29 cellular contexts compared by ENCODE assay signal in genomic region chr10:6532321-6532720, GRCh38. TPM values are rescaled to one million over a fixed set of nuclear protein-coding genes. Genes with fewer than 3 reads are reported as not detected.
DNase-seq lines count a peak whose midpoint lies in the region; ATAC-seq and TF ChIP-seq lines count a peak whose summit lies in the region.
"Had no signal": no experiment of that assay in that cellular context is flagged by ENCODE, and none has a peak within 500 bp of the region (broad histone marks: within the 10 kb centered on the region; RNA-seq: fewer than 3 reads in every experiment).

No MANE protein-coding gene starts in this region.

- H3K27ac Mint-ChIP-seq in activated CD4-positive, alpha-beta T cell treated with anti-CD3 and anti-CD28 coated beads, Interleukin-2, amount 10 ng/mL, durations not matched to agents 7 days and 5 days, result peak overlapping the region; percentile 97
- H3K27ac Mint-ChIP-seq in CD4-positive, alpha-beta T cell, result peak overlapping the region; percentile 95
- peak overlapping the region; percentile 99 for H3K27ac Mint-ChIP-seq in activated CD4-positive, alpha-beta memory T cell treated with anti-CD3 and anti-CD28 coated beads, Interleukin-2, amount 10 ng/mL, durations not matched to agents 7 days and 5 days
- peak overlapping the region; percentile 87 to 96 for H3K27ac Mint-ChIP-seq in effector memory CD8-positive, alpha-beta T cell
- H3K27ac Mint-ChIP-seq: nephron had no signal

- peaks cover 75% of the 10 kb centered on the region for H3K36me3 Mint-ChIP-seq in activated CD4-positive, alpha-beta T cell treated with anti-CD3 and anti-CD28 coated beads, Interleukin-2, amount 10 ng/mL, durations not matched to agents 7 days and 5 days (ENCODE audit: low read depth)
- peaks cover 40% of the 10 kb centered on the region for H3K36me3 Mint-ChIP-seq in CD4-positive, alpha-beta T cell (ENCODE audit: low read depth)
- H3K36me3 Mint-ChIP-seq in activated CD4-positive, alpha-beta memory T cell treated with anti-CD3 and anti-CD28 coated beads, Interleukin-2, amount 10 ng/mL, durations not matched to agents 7 days and 5 days (ENCODE audit: low read depth), result peaks cover 65% of the 10 kb centered on the region
- peaks cover 22% of the 10 kb centered on the region for H3K36me3 Mint-ChIP-seq in effector memory CD8-positive, alpha-beta T cell (ENCODE audit: insufficient read depth)

- H3K4me3 ChIP-seq in breast epithelium, result no peak overlapping the region
- H3K4me3 ChIP-seq: cardiac muscle cell, colonic mucosa, lung, thoracic aorta, uterus had no signal

- no peak for ATAC-seq in CD4-positive, alpha-beta T cell (ENCODE audit: poor library complexity)
- ATAC-seq in effector memory CD8-positive, alpha-beta T cell (replicated peaks), result no peak
- ATAC-seq: Panc1; SK-N-SH treated with all-trans-retinoic acid at 6 μM for 48 hours; stimulated activated naive CD8-positive, alpha-beta T cell treated with anti-CD3 and anti-CD28 coated beads, Interleukin-15, amount 100 ng/mL, for 72 hours had no signal

- no peaks in the 10 kb centered on the region for H3K4me1 ChIP-seq in breast epithelium
- H3K4me1 ChIP-seq: colonic mucosa, uterus had no signal

- TF ChIP-seq CTCF in CD4-positive, alpha-beta T cell (IDR thresholded peaks at IDR 0.05), result no peak
- TF ChIP-seq CTCF in breast epithelium (IDR thresholded peaks at IDR 0.05), result no peak

- H3K36me3 ChIP-seq in breast epithelium, result no peaks in the 10 kb centered on the region
- H3K36me3 ChIP-seq: cardiac muscle cell, colonic mucosa, thoracic aorta, uterus had no signal

- intact Hi-C loops in CD4-positive, alpha-beta T cell (cut with DNase I, micrococcal nuclease), result no loop called here
- intact Hi-C loops in breast epithelium (cut with DNase I; ENCODE audit: low total_unique reads), result no loop called here

- peaks cover 80% of the 10 kb centered on the region for H3K4me1 Mint-ChIP-seq in activated CD4-positive, alpha-beta T cell treated with anti-CD3 and anti-CD28 coated beads, Interleukin-2, amount 10 ng/mL, durations not matched to agents 7 days and 5 days
- peaks cover 85% of the 10 kb centered on the region for H3K4me1 Mint-ChIP-seq in CD4-positive, alpha-beta T cell (ENCODE audit: low read depth)
- H3K4me1 Mint-ChIP-seq in activated CD4-positive, alpha-beta memory T cell treated with anti-CD3 and anti-CD28 coated beads, Interleukin-2, amount 10 ng/mL, durations not matched to agents 7 days and 5 days, result peaks cover 80% of the 10 kb centered on the region
- H3K4me1 Mint-ChIP-seq in effector memory CD8-positive, alpha-beta T cell (ENCODE audit: low read depth in 2 of 2), result peaks cover 58 to 83% of the 10 kb centered on the region in 2 donors
- H3K4me1 Mint-ChIP-seq: nephron had no signal

- no peaks in the 10 kb centered on the region for H3K27me3 ChIP-seq in CD4-positive, alpha-beta T cell (ENCODE audit: control insufficient read depth, insufficient read depth, low read length)
- H3K27me3 ChIP-seq in breast epithelium, result no peaks in the 10 kb centered on the region
- H3K27me3 ChIP-seq: cardiac muscle cell, colonic mucosa, uterus had no signal

- peak; percentile 4 for DNase-seq in activated CD4-positive, alpha-beta T cell treated with anti-CD3 and anti-CD28 coated beads, Interleukin-2, amount 10 ng/mL, durations not matched to agents 7 days and 5 days
- DNase-seq in activated CD4-positive, alpha-beta T cell treated with anti-CD3 and anti-CD28 coated beads, Interleukin-2, amount 50 U/mL, for 48 hours, result no peak
- DNase-seq in CD4-positive, alpha-beta T cell, result no peak
- DNase-seq in activated CD4-positive, alpha-beta memory T cell treated with anti-CD3 and anti-CD28 coated beads, Interleukin-2, amount 10 ng/mL, durations not matched to agents 7 days and 5 days, result no peak
- DNase-seq in effector memory CD8-positive, alpha-beta T cell, result no peak
- no peak for DNase-seq in OCI-M1 (lab: John Stamatoyannopoulos, UW)
- no peak for DNase-seq in DMS114 treated with DMSO at 0.1 percent for 48 hours (lab: John Stamatoyannopoulos, UW; ENCODE audit: unreplicated experiment)
- DNase-seq in breast epithelium (ENCODE audit: low spot score in 2 of 2), result no peak
- DNase-seq: activated T-cell treated with anti-CD3 and anti-CD28 coated beads for 4 hours; AML-193; anterior cingulate cortex; colonic mucosa; effector CD8-positive, alpha-beta T cell; GOT3; hippocampal formation; IMR-90; NCI-H1092; NCI-H1694; NCI-H748 treated with DMSO at 0.1 percent for 48 hours; Right ventricle myocardium superior; stimulated activated naive CD8-positive, alpha-beta T cell treated with anti-CD3 and anti-CD28 coated beads, Interleukin-15, amount 100 ng/mL, for 72 hours; uterus had no signal

- CTCF ChIA-PET in activated CD4-positive, alpha-beta T cell treated with anti-CD3 and anti-CD28 coated beads, Interleukin-2, amount 10 ng/mL, durations not matched to agents 7 days and 5 days (lab: Charles Lee), result interaction anchor here (0.9 to 6.1 kb wide), 7 partner anchors 11 to 135 kb away, joined by 3 to 33 read pairs (median 4); no protein-coding TSS in a partner anchor
- CTCF ChIA-PET in CD4-positive, alpha-beta T cell (lab: Charles Lee), result interaction anchor here (1.2 to 1.8 kb wide), 2 partner anchors 39 to 59 kb away, joined by 3 to 6 read pairs; no protein-coding TSS in a partner anchor
- CTCF ChIA-PET in activated CD4-positive, alpha-beta memory T cell treated with anti-CD3 and anti-CD28 coated beads, Interleukin-2, amount 10 ng/mL, durations not matched to agents 7 days and 5 days (lab: Charles Lee), result interaction anchor here (0.7 to 4.4 kb wide), 5 partner anchors 10 to 135 kb away, joined by 3 to 40 read pairs (median 4); no protein-coding TSS in a partner anchor

- no peaks in the 10 kb centered on the region for H3K9me3 ChIP-seq in CD4-positive, alpha-beta T cell (ENCODE audit: control insufficient read depth, low read length)
- no peaks in the 10 kb centered on the region for H3K9me3 ChIP-seq in breast epithelium
- H3K9me3 ChIP-seq: colonic mucosa, thoracic aorta, uterus had no signal

- H3K27me3 Mint-ChIP-seq in activated CD4-positive, alpha-beta T cell treated with anti-CD3 and anti-CD28 coated beads, Interleukin-2, amount 10 ng/mL, durations not matched to agents 7 days and 5 days, result no peaks in the 10 kb centered on the region
- no peaks in the 10 kb centered on the region for H3K27me3 Mint-ChIP-seq in CD4-positive, alpha-beta T cell
- H3K27me3 Mint-ChIP-seq in activated CD4-positive, alpha-beta memory T cell treated with anti-CD3 and anti-CD28 coated beads, Interleukin-2, amount 10 ng/mL, durations not matched to agents 7 days and 5 days, result no peaks in the 10 kb centered on the region
- H3K27me3 Mint-ChIP-seq in effector memory CD8-positive, alpha-beta T cell, result no peaks in the 10 kb centered on the region
- H3K27me3 Mint-ChIP-seq: stimulated activated naive CD8-positive, alpha-beta T cell treated with anti-CD3 and anti-CD28 coated beads, Interleukin-15, amount 100 ng/mL, for 72 hours had no signal

- TF ChIP-seq POLR2A in breast epithelium (IDR thresholded peaks at IDR 0.05), result no peak

- POLR2A ChIA-PET in activated CD4-positive, alpha-beta T cell treated with anti-CD3 and anti-CD28 coated beads, Interleukin-2, amount 10 ng/mL, durations not matched to agents 7 days and 5 days (lab: Charles Lee), result interaction anchor here (0.7 to 1.0 kb wide), 2 partner anchors 11 to 32 kb away, joined by 3 read pairs; no protein-coding TSS in a partner anchor
- POLR2A ChIA-PET in CD4-positive, alpha-beta T cell (lab: Charles Lee), result interaction anchor here (0.6 to 6.7 kb wide), 7 partner anchors 8 to 61 kb away, joined by 3 to 124 read pairs (median 14); no protein-coding TSS in a partner anchor
- POLR2A ChIA-PET in activated CD4-positive, alpha-beta memory T cell treated with anti-CD3 and anti-CD28 coated beads, Interleukin-2, amount 10 ng/mL, durations not matched to agents 7 days and 5 days (lab: Charles Lee), result interaction anchor here (0.8 to 7.3 kb wide), 8 partner anchors 11 to 59 kb away, joined by 3 to 186 read pairs (median 44); partner anchors contain the start of gene PRKCQ

- H3K9me3 Mint-ChIP-seq in activated CD4-positive, alpha-beta T cell treated with anti-CD3 and anti-CD28 coated beads, Interleukin-2, amount 10 ng/mL, durations not matched to agents 7 days and 5 days, result peaks cover 8% of the 10 kb centered on the region
- no peaks in the 10 kb centered on the region for H3K9me3 Mint-ChIP-seq in CD4-positive, alpha-beta T cell
- no peaks in the 10 kb centered on the region for H3K9me3 Mint-ChIP-seq in activated CD4-positive, alpha-beta memory T cell treated with anti-CD3 and anti-CD28 coated beads, Interleukin-2, amount 10 ng/mL, durations not matched to agents 7 days and 5 days
- no peaks in the 10 kb centered on the region for H3K9me3 Mint-ChIP-seq in effector memory CD8-positive, alpha-beta T cell
- H3K9me3 Mint-ChIP-seq: nephron; stimulated activated naive CD8-positive, alpha-beta T cell treated with anti-CD3 and anti-CD28 coated beads, Interleukin-15, amount 100 ng/mL, for 72 hours had no signal

- no peak overlapping the region for H3K4me3 Mint-ChIP-seq in activated CD4-positive, alpha-beta T cell treated with anti-CD3 and anti-CD28 coated beads, Interleukin-2, amount 10 ng/mL, durations not matched to agents 7 days and 5 days
- H3K4me3 Mint-ChIP-seq in CD4-positive, alpha-beta T cell, result peak overlapping the region; percentile 9
- H3K4me3 Mint-ChIP-seq in activated CD4-positive, alpha-beta memory T cell treated with anti-CD3 and anti-CD28 coated beads, Interleukin-2, amount 10 ng/mL, durations not matched to agents 7 days and 5 days, result no peak overlapping the region
- no peak overlapping the region for H3K4me3 Mint-ChIP-seq in effector memory CD8-positive, alpha-beta T cell
- H3K4me3 Mint-ChIP-seq: nephron had no signal

- H3K27ac ChIP-seq in CD4-positive, alpha-beta T cell (ENCODE audit: low read depth, low read length), result no peak overlapping the region
- no peak overlapping the region for H3K27ac ChIP-seq in breast epithelium
- H3K27ac ChIP-seq: cardiac muscle cell, colonic mucosa, thoracic aorta, uterus had no signal

RNA-seq across cellular contexts. Expression of gene PRKCQ, which starts 47.8 kb away (rescaled TPM):
- 10 to 100 TPM; 62.6 to 69.5 TPM for total RNA-seq in activated CD4-positive, alpha-beta T cell treated with anti-CD3 and anti-CD28 coated beads, Interleukin-2, amount 10 ng/mL, durations not matched to agents 7 days and 5 days
- 10 to 100 TPM; 43.4 to 43.9 TPM for total RNA-seq in CD4-positive, alpha-beta T cell
- total RNA-seq in activated CD4-positive, alpha-beta memory T cell treated with anti-CD3 and anti-CD28 coated beads, Interleukin-2, amount 10 ng/mL, durations not matched to agents 7 days and 5 days, result 10 to 100 TPM; 69.3 to 70.6 TPM
- total RNA-seq in breast epithelium, result 1 to 10 TPM in 1 of 3 donors, under 1 TPM in 2; 0.64 to 1.8 (median 0.98) TPM
- total RNA-seq: A673 had no signal

Comparison
In these comparisons a context has a peak if more than half of its experiments do, and no peak if none do; other contexts are left out.
1. RNA of gene PRKCQ, which starts 47.8 kb away (total RNA-seq): 69.3 to 70.6 TPM in activated CD4-positive, alpha-beta memory T cell treated with anti-CD3 and anti-CD28 coated beads, Interleukin-2, amount 10 ng/mL, durations not matched to agents 7 days and 5 days, 62.6 to 69.5 TPM in activated CD4-positive, alpha-beta T cell treated with anti-CD3 and anti-CD28 coated beads, Interleukin-2, amount 10 ng/mL, durations not matched to agents 7 days and 5 days and 43.4 to 43.9 TPM in CD4-positive, alpha-beta T cell; 0.64 to 1.8 TPM in breast epithelium; every median in the first group is over 10 times any median in the second.
2. Peak in every context shown above with its lines, with median percentiles within 50 percentile points of each other: H3K27ac Mint-ChIP-seq.